In the genomic region with DNA sequence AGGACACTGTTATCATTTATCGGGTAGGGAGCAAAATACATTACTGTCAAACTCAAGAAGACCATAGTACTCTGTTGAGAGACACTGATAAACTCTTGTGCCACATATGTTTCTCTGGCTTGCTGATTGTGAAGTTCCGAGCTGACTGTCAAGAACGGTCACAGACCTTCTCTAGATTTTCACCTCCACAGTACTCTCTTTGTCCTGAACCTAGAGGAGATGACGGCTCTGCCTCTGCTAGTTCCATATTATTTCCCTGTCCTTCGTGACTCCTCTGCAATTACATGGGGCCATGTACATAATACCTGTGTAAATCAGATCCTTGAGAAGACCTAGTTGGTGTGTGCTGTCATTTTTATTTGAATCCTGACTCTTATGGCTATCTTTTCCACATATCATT, we compare ENCODE assay signal across 21 cellular contexts.
A peak's percentile ranks its signal among the peaks of the same experiment; 100 is the strongest.
DNase-seq lines count a peak whose midpoint lies in the region; ATAC-seq, FAIRE-seq and TF ChIP-seq lines count a peak whose summit lies in the region.
"Had no signal": no experiment of that assay in that cellular context is flagged by ENCODE, and none has a peak within 500 bp of the region (broad histone marks: within the 10 kb centered on the region; RNA-seq: fewer than 3 reads in every experiment).

No MANE protein-coding gene starts in this region.

- no peak for TF ChIP-seq CTCF in H1 (IDR thresholded peaks at IDR 0.05; ENCODE audit: control extremely low read depth in 1 of 3, insufficient read depth in 1 of 3, low read depth in 1 of 3, low read length in 3 of 3)
- TF ChIP-seq CTCF in osteoblast (IDR thresholded peaks at IDR 0.05; ENCODE audit: extremely low read depth, low read depth, low read length) = no peak
- TF ChIP-seq CTCF in uterus (IDR thresholded peaks at IDR 0.05) = no peak

- H3K27me3 ChIP-seq in H1 (replicated peaks in 1 of 4; ENCODE audit: control insufficient read depth in 3 of 4, extremely low read depth in 1 of 4, insufficient read depth in 3 of 4, low read length in 3 of 4) (no peaks in the 10 kb centered on the region), osteoblast (ENCODE audit: insufficient read depth, low read length) (no peaks in the 10 kb centered on the region), uterus (no peaks in the 10 kb centered on the region)
- H3K27me3 ChIP-seq: colonic mucosa, spleen had no signal

- no peak overlapping the region for H3K4me3 ChIP-seq in SK-N-MC
- no peak overlapping the region for H3K4me3 ChIP-seq in H1 (ENCODE audit: extremely low read depth in 1 of 4, insufficient read depth in 2 of 4, low read depth in 3 of 4, low read length in 4 of 4)
- H3K4me3 ChIP-seq in osteoblast (ENCODE audit: insufficient read depth, low read length) = no peak overlapping the region
- H3K4me3 ChIP-seq in uterus = no peak overlapping the region
- H3K4me3 ChIP-seq: colonic mucosa, spleen had no signal

- no peak overlapping the region for H2BK20ac ChIP-seq in H1 (ENCODE audit: low read length)

- H2AK5ac ChIP-seq in H1 (ENCODE audit: low read depth, low read length) = peak overlapping the region; percentile 65; the same call in 1 of the 2 replicates

- H3K79me2 ChIP-seq in H1 (ENCODE audit: control insufficient read depth in 1 of 2, insufficient read depth in 2 of 2, low read length in 2 of 2) = no peaks in the 10 kb centered on the region
- peaks cover 7% of the 10 kb centered on the region for H3K79me2 ChIP-seq in osteoblast (ENCODE audit: insufficient read depth, low read length)

- H2AFZ ChIP-seq in H1 (ENCODE audit: low read length) (no peak overlapping the region), osteoblast (ENCODE audit: low read length) (no peak overlapping the region)

- H4K20me1 ChIP-seq in H1 (replicated peaks in 1 of 2; ENCODE audit: control insufficient read depth in 1 of 2, insufficient read depth in 2 of 2, low read length in 2 of 2) = peaks cover 0 to 1% of the 10 kb centered on the region in 2 experiments
- no peaks in the 10 kb centered on the region for H4K20me1 ChIP-seq in osteoblast (ENCODE audit: insufficient read depth, low read length)

- no peak overlapping the region for H2BK12ac ChIP-seq in H1 (ENCODE audit: low read depth, low read length)

- CTCF ChIA-PET in H1 (lab: Charles Lee; ENCODE audit: partially characterized antibody) = no interaction called here

- no peak overlapping the region for H3K23ac ChIP-seq in H1 (ENCODE audit: insufficient read length)

- no peak for TF ChIP-seq POLR2A in H1 (IDR thresholded peaks at IDR 0.05; ENCODE audit: control extremely low read depth in 1 of 2, low read depth in 2 of 2, low read length in 2 of 2)
- no peak for TF ChIP-seq POLR2A in uterus (IDR thresholded peaks at IDR 0.05)

- no peak for TF ChIP-seq EP300 in H1 (IDR thresholded peaks at IDR 0.05; ENCODE audit: borderline replicate concordance in 1 of 2, low read depth in 2 of 2, low read length in 2 of 2)

- H3K56ac ChIP-seq in H1 (replicated peaks; ENCODE audit: insufficient read length, low read depth, low read length) = no peak overlapping the region

- H3K4ac ChIP-seq in H1 (replicated peaks; ENCODE audit: insufficient read length, low read depth, low read length) = no peak overlapping the region

- H4K8ac ChIP-seq in H1 (ENCODE audit: extremely low read depth, insufficient read depth, low read length) = no peak overlapping the region

- H3K18ac ChIP-seq in H1 (ENCODE audit: extremely low read depth, low read length) = no peak overlapping the region

- DNase-seq in SK-N-MC (ENCODE audit: low read depth, low spot score) (no peak), H1 (ENCODE audit: low read depth in 1 of 2, low spot score in 2 of 2) (no peak), osteoblast (ENCODE audit: insufficient read length, low spot score, missing footprints) (no peak), uterus (no peak)
- DNase-seq: activated CD4-positive, alpha-beta memory T cell treated with anti-CD3 and anti-CD28 coated beads, Interleukin-2, amount 10 ng/mL, durations not matched to agents 7 days and 5 days; activated CD4-positive, CD25-positive, alpha-beta regulatory T cell; activated naive CD4-positive, alpha-beta T cell treated with anti-CD3 and anti-CD28 coated beads, Interleukin-2, amount 10 ng/mL, durations not matched to agents 7 days and 5 days; activated T-cell treated with anti-CD3 and anti-CD28 coated beads, Interleukin-2, amount 50 U/mL, for 4 hours; CD8-positive, alpha-beta memory T cell; colonic mucosa; NCI-H1105 treated with DMSO at 0.1 percent for 48 hours; NCI-H2107; NCI-H510A treated with DMSO at 0.1 percent for 48 hours; posterior cingulate gyrus; spleen; T-helper 1 cell had no signal

- no peak overlapping the region for H4K91ac ChIP-seq in H1 (replicated peaks; ENCODE audit: insufficient read length, low read length)

- WGBS in H1 (ENCODE audit: extremely low coverage in 1 of 2, insufficient coverage in 1 of 2, insufficient read length in 1 of 2, insufficient replicate concordance in 2 of 2, low coverage in 1 of 2, low lambda C conversion rate in 2 of 2, missing lambda C conversion rate in 1 of 2), 2 experiments = 91% methylated on average over 5 of the region's 5 CpGs; no CpG with 5 or more reads in 1 of the 2 experiments

- H3K4me2 ChIP-seq in H1 (ENCODE audit: insufficient read depth in 1 of 2, low read depth in 2 of 2, low read length in 2 of 2) (no peak overlapping the region), osteoblast (ENCODE audit: insufficient read depth, low read length) (peak overlapping the region; percentile 37)

- TF ChIP-seq RAD21 in H1 (IDR thresholded peaks at IDR 0.05 in 1 of 2, conservative IDR thresholded peaks at IDR 0.05 in 1 of 2; ENCODE audit: low read depth in 2 of 2, low read length in 2 of 2) = no peak

- no peaks in the 10 kb centered on the region for H3K23me2 ChIP-seq in H1 (ENCODE audit: low read depth, low read length)

- H3K9ac ChIP-seq in SK-N-MC (ENCODE audit: insufficient read length) = no peak overlapping the region
- no peak overlapping the region for H3K9ac ChIP-seq in H1 (replicated peaks in 1 of 4; ENCODE audit: extremely low read depth in 1 of 4, low read depth in 3 of 4, low read length in 3 of 4)

- H3K4me1 ChIP-seq in H1 (replicated peaks in 1 of 4; ENCODE audit: control insufficient read depth in 3 of 4, insufficient read depth in 4 of 4, low read length in 3 of 4) = no peaks in the 10 kb centered on the region
- H3K4me1 ChIP-seq in osteoblast (ENCODE audit: insufficient read depth, low read length) = peaks cover 17% of the 10 kb centered on the region
- H3K4me1 ChIP-seq in uterus = no peaks in the 10 kb centered on the region
- H3K4me1 ChIP-seq: colonic mucosa had no signal

- H3K9me3 ChIP-seq in SK-N-MC (ENCODE audit: low read depth, low read length) (peaks cover 10% of the 10 kb centered on the region; the same call in 1 of the 2 replicates), H1 (ENCODE audit: insufficient read depth in 2 of 2, low read depth in 1 of 2, low read length in 1 of 2) (no peaks in the 10 kb centered on the region), osteoblast (ENCODE audit: low read depth, low read length) (no peaks in the 10 kb centered on the region), uterus (no peaks in the 10 kb centered on the region)
- H3K9me3 ChIP-seq: colonic mucosa had no signal

- H2BK15ac ChIP-seq in H1 (ENCODE audit: low read length) = no peak overlapping the region

- H3K14ac ChIP-seq in H1 (ENCODE audit: insufficient read length) = no peak overlapping the region

- no peak overlapping the region for H2BK5ac ChIP-seq in H1 (ENCODE audit: low read depth, low read length)

- no peak overlapping the region for H4K5ac ChIP-seq in H1 (ENCODE audit: insufficient read length, low read depth, low read length)

- H3K79me1 ChIP-seq in H1 (ENCODE audit: low read depth, low read length) = no peaks in the 10 kb centered on the region

- no peak for FAIRE-seq in H1 (lab: Jason Lieb, UNC)
- FAIRE-seq: endometrium had no signal

- no peak overlapping the region for H2BK120ac ChIP-seq in H1 (replicated peaks; ENCODE audit: low read depth, low read length)

- POLR2A ChIA-PET in H1 (lab: Charles Lee; ENCODE audit: partially characterized antibody) = no interaction called here

- no peak for ATAC-seq in HG03521 (IDR thresholded peaks at IDR 0.05; ENCODE audit: unreplicated experiment)
- ATAC-seq in GM21619 (IDR thresholded peaks at IDR 0.05; ENCODE audit: unreplicated experiment) = no peak
- no peak for ATAC-seq in HG02840 (IDR thresholded peaks at IDR 0.05; ENCODE audit: low FRiP score, unreplicated experiment)
- ATAC-seq: natural killer cell treated with Interleukin-12 subunit alpha and Interleukin-12 subunit beta and Interleukin-15 and Interleukin-18, amount 100 ng/mL, for 72 hours had no signal

- intact Hi-C loops in uterus (cut with DNase I; ENCODE audit: low total_unique reads) = no loop called here

- peak overlapping the region; percentile 69 for H3K27ac ChIP-seq in SK-N-MC
- H3K27ac ChIP-seq in H1 (ENCODE audit: low read depth, low read length) = no peak overlapping the region
- peak overlapping the region; percentile 52 for H3K27ac ChIP-seq in osteoblast (ENCODE audit: low read depth, low read length)
- H3K27ac ChIP-seq in uterus = peak overlapping the region; percentile 9 to 65
- H3K27ac ChIP-seq: colonic mucosa, spleen had no signal

- peaks cover 11% of the 10 kb centered on the region for H3K36me3 ChIP-seq in SK-N-MC (ENCODE audit: insufficient read depth, low read length)
- peaks cover 0 to 11% (median 3%) of the 10 kb centered on the region in 4 experiments; a peak in 3 of 8 replicates for H3K36me3 ChIP-seq in H1 (ENCODE audit: control insufficient read depth in 2 of 4, insufficient read depth in 4 of 4, low read length in 3 of 4)
- peaks cover 12% of the 10 kb centered on the region for H3K36me3 ChIP-seq in osteoblast (ENCODE audit: insufficient read depth, low read length)
- no peaks in the 10 kb centered on the region for H3K36me3 ChIP-seq in uterus

TF ChIP-seq in H1, 55 proteins besides CTCF, POLR2A, EP300 and RAD21 (continues in another document):
- TF ChIP-seq KDM5A (IDR thresholded peaks at IDR 0.05; ENCODE audit: low read length) = no peak
- TF ChIP-seq, protein P1, sequence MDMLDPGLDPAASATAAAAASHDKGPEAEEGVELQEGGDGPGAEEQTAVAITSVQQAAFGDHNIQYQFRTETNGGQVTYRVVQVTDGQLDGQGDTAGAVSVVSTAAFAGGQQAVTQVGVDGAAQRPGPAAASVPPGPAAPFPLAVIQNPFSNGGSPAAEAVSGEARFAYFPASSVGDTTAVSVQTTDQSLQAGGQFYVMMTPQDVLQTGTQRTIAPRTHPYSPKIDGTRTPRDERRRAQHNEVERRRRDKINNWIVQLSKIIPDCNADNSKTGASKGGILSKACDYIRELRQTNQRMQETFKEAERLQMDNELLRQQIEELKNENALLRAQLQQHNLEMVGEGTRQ (IDR thresholded peaks at IDR 0.05; ENCODE audit: low read length) = no peak
- TF ChIP-seq SRF (IDR thresholded peaks at IDR 0.05; ENCODE audit: low read depth, low read length) = no peak
- no peak for TF ChIP-seq CTBP2 (IDR thresholded peaks at IDR 0.05; ENCODE audit: borderline replicate concordance, insufficient read depth, insufficient read length, low read length)
- TF ChIP-seq SP1 (IDR thresholded peaks at IDR 0.05; ENCODE audit: low read depth, low read length) = no peak
- TF ChIP-seq CBX5 (IDR thresholded peaks at IDR 0.05; ENCODE audit: low read depth, low read length) = no peak
